Comparison of ENCODE assay signal across 11 cellular contexts in the genomic region with DNA sequence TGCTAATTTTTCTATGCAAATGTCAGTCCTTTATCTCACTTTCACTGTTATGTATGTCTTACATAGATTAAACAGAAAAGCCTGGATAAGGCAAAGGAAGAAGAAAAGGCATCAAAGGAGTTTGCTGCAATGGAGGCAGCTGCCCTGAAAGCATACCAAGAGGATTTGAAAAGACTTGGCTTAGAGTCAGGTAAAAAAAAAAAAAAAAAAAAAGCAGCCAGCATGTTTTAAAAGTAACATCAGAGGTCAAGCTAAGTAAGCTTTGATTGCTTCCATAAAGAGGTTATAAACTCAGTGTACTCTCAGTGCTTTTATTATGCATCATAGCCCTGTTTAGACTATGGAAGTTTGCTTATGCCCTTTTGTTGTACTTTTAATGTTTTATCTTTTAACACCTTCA. TPM values are rescaled to one million over a fixed set of nuclear protein-coding genes. Genes with fewer than 3 reads are reported as not detected.
DNase-seq lines count a peak whose midpoint lies in the region; ATAC-seq and TF ChIP-seq lines count a peak whose summit lies in the region.
"Had no signal": no experiment of that assay in that cellular context is flagged by ENCODE, and none has a peak within 500 bp of the region (broad histone marks: within the 10 kb centered on the region; RNA-seq: fewer than 3 reads in every experiment).

No MANE protein-coding gene starts in this region.

- peaks cover 20% of the 10 kb centered on the region for H3K4me1 Mint-ChIP-seq in neural crest cell
- H3K4me1 Mint-ChIP-seq in naive thymus-derived CD8-positive, alpha-beta T cell: peaks cover 13 to 30% (median 26%) of the 10 kb centered on the region in 4 donors

- ATAC-seq in GM18861 (IDR thresholded peaks at IDR 0.05; ENCODE audit: unreplicated experiment) (no peak), HG02884 (IDR thresholded peaks at IDR 0.05; ENCODE audit: unreplicated experiment) (no peak), HG03159 (IDR thresholded peaks at IDR 0.05; ENCODE audit: unreplicated experiment) (no peak)
- ATAC-seq in naive thymus-derived CD8-positive, alpha-beta T cell: no peak
- ATAC-seq: Panc1 had no signal

- H3K27me3 Mint-ChIP-seq in neural crest cell (ENCODE audit: low read depth): peaks cover 14% of the 10 kb centered on the region
- peaks cover 0 to 13% (median 0%) of the 10 kb centered on the region in 5 donors for H3K27me3 Mint-ChIP-seq in naive thymus-derived CD8-positive, alpha-beta T cell

- H3K9me3 Mint-ChIP-seq in neural crest cell: no peaks in the 10 kb centered on the region
- H3K9me3 Mint-ChIP-seq in naive thymus-derived CD8-positive, alpha-beta T cell: peaks cover 0 to 10% (median 0%) of the 10 kb centered on the region in 9 donors

- TF ChIP-seq RAD21 in Ishikawa (IDR thresholded peaks at IDR 0.05; ENCODE audit: low read depth): no peak

- peak overlapping the region; percentile 31 for H3K4me3 Mint-ChIP-seq in neural crest cell
- H3K4me3 Mint-ChIP-seq in naive thymus-derived CD8-positive, alpha-beta T cell: no peak overlapping the region

- POLR2A ChIA-PET in naive thymus-derived CD8-positive, alpha-beta T cell (lab: Charles Lee): interaction anchor here (0.6 to 1.4 kb wide), 2 partner anchors 66 to 400 kb away, joined by 3 read pairs; no protein-coding TSS in a partner anchor

- H3K27ac Mint-ChIP-seq in neural crest cell (ENCODE audit: unreplicated experiment): no peak overlapping the region
- peak overlapping the region in 1 of 10 donors; percentile 27 for H3K27ac Mint-ChIP-seq in naive thymus-derived CD8-positive, alpha-beta T cell

- peaks cover 12% of the 10 kb centered on the region for H3K36me3 Mint-ChIP-seq in neural crest cell (ENCODE audit: low read depth)
- peaks cover 6 to 48% (median 28%) of the 10 kb centered on the region in 3 donors for H3K36me3 Mint-ChIP-seq in naive thymus-derived CD8-positive, alpha-beta T cell

- DNase-seq in AG08396 (ENCODE audit: low spot score): peak; percentile 38
- DNase-seq in dermis blood vessel endothelial cell: peak; percentile 57
- DNase-seq in neural crest cell (ENCODE audit: low read depth, low spot score): no peak
- no peak for DNase-seq in naive thymus-derived CD8-positive, alpha-beta T cell
- DNase-seq: activated T-cell treated with anti-CD3 and anti-CD28 coated beads for 4 hours, naive B cell had no signal

- TF ChIP-seq CTCF in neural crest cell (conservative IDR thresholded peaks at IDR 0.05): no peak

- no peak for TF ChIP-seq EP300 in Ishikawa (IDR thresholded peaks at IDR 0.05; ENCODE audit: borderline replicate concordance)

TF ChIP-seq in Ishikawa, 13 proteins besides CTCF, POLR2A, EP300 and RAD21:
- TF ChIP-seq FOXM1 (IDR thresholded peaks at IDR 0.05; ENCODE audit: borderline replicate concordance, low read depth) (no peak), NFIC (IDR thresholded peaks at IDR 0.05) (0 out of 2 replicates have a peak, but pooled peaks have one; percentile 9), EGR1 (IDR thresholded peaks at IDR 0.05) (no peak), TAF1 (IDR thresholded peaks at IDR 0.05; ENCODE audit: low read depth) (no peak), CEBPB (IDR thresholded peaks at IDR 0.05) (no peak), TEAD4 (IDR thresholded peaks at IDR 0.05) (no peak)
- TF ChIP-seq, protein P1, sequence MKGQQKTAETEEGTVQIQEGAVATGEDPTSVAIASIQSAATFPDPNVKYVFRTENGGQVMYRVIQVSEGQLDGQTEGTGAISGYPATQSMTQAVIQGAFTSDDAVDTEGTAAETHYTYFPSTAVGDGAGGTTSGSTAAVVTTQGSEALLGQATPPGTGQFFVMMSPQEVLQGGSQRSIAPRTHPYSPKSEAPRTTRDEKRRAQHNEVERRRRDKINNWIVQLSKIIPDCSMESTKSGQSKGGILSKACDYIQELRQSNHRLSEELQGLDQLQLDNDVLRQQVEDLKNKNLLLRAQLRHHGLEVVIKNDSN (IDR thresholded peaks at IDR 0.05): no peak

RNA-seq across cellular contexts. Expression of gene WBP4, which starts 3.8 kb away (rescaled TPM):
- total RNA-seq in dermis blood vessel endothelial cell (9.1 and 9.5 TPM in 2 replicates), neural crest cell (8.3 and 8.7 TPM in 2 replicates)
- total RNA-seq in naive thymus-derived CD8-positive, alpha-beta T cell: 1 to 10 TPM; 8.8 to 9.0 TPM
- polyA plus RNA-seq in naive thymus-derived CD8-positive, alpha-beta T cell: 1 to 10 TPM; 3.7 to 4.9 (median 3.9) TPM

RNA-seq across cellular contexts. Expression of gene ELF1, which starts 46.0 kb away (rescaled TPM):
- total RNA-seq in dermis blood vessel endothelial cell (95.5 and 124 TPM in 2 replicates), neural crest cell (18.0 and 19.2 TPM in 2 replicates)
- 100 to 1,000 TPM; 184 to 200 TPM for total RNA-seq in naive thymus-derived CD8-positive, alpha-beta T cell
- 100 to 1,000 TPM; 127 to 155 (median 130) TPM for polyA plus RNA-seq in naive thymus-derived CD8-positive, alpha-beta T cell

Comparison
In these comparisons a context has a peak if more than half of its experiments do, and no peak if none do; other contexts are left out.
1. DNase-seq: peak in AG08396 (single experiment) and dermis blood vessel endothelial cell (single experiment); none in neural crest cell (single experiment) and naive thymus-derived CD8-positive, alpha-beta T cell (0 of 10).